9 cellular contexts compared by ENCODE assay signal in the genomic region with DNA sequence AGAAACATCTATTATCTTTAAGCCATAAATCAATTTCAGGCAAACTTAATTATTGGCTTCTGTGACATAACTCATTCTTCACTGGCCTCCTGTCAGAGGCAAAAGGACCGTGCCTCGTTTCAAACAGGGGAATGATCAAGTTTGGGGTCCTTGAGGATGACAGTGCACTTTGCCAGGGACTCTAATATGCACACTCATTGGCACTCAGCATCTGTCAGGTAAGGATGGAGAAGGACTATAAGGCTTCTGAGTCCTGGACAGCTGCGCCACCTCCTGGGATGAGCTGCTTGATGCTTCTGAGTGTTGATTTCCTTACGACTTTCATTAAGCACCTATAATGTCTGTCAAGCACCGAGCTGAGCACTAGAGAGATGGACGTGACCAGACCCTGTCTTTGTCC. TPM values are rescaled to one million over a fixed set of nuclear protein-coding genes. Genes with fewer than 3 reads are reported as not detected.
A peak's percentile ranks its signal among the peaks of the same experiment; 100 is the strongest.
DNase-seq lines count a peak whose midpoint lies in the region; ATAC-seq, FAIRE-seq and TF ChIP-seq lines count a peak whose summit lies in the region.
"Had no signal": no experiment of that assay in that cellular context is flagged by ENCODE, and none has a peak within 500 bp of the region (broad histone marks: within the 10 kb centered on the region; RNA-seq: fewer than 3 reads in every experiment).

No MANE protein-coding gene starts in this region.

- ATAC-seq in HG02678 (IDR thresholded peaks at IDR 0.05; ENCODE audit: unreplicated experiment) (no peak), lower lobe of right lung (no peak)

- intact Hi-C loops in lower lobe of right lung (cut with DNase I) = no loop called here

- H3K27ac ChIP-seq in Peyer's patch (no peak overlapping the region), lower lobe of right lung (no peak overlapping the region)

- peak; percentile 41 for TF ChIP-seq CTCF in D721Med (IDR thresholded peaks at IDR 0.05; ENCODE audit: insufficient read depth, missing control alignments)
- TF ChIP-seq CTCF in GM13977 (IDR thresholded peaks at IDR 0.05; ENCODE audit: extremely low read depth, insufficient read depth, missing control alignments) = peak; percentile 34
- TF ChIP-seq CTCF in Peyer's patch (IDR thresholded peaks at IDR 0.05) = peak in 4 of 6 experiments; percentile 31 to 70 (median 64)
- TF ChIP-seq CTCF in lower lobe of right lung (IDR thresholded peaks at IDR 0.05) = no peak

- no peak for TF ChIP-seq POLR2A in Peyer's patch (IDR thresholded peaks at IDR 0.05)

- FAIRE-seq in D721Med (lab: Jason Lieb, UNC) = no peak
- FAIRE-seq: colon had no signal

- H3K36me3 ChIP-seq in Peyer's patch = no peaks in the 10 kb centered on the region
- H3K36me3 ChIP-seq in lower lobe of right lung = no peaks in the 10 kb centered on the region

- DNase-seq in D721Med (ENCODE audit: insufficient read length, low spot score) (no peak), GM13977 (ENCODE audit: low spot score) (peak; percentile 31), Peyer's patch (peak in 2 of 3 donors; percentile 67 to 73), iPS-NIHi7 (ENCODE audit: extremely low spot score) (peak; percentile 35), lower lobe of right lung (no peak), middle frontal gyrus (ENCODE audit: extremely low spot score, low spot score) (no peak)

- H3K9me3 ChIP-seq in Peyer's patch (no peaks in the 10 kb centered on the region), lower lobe of right lung (no peaks in the 10 kb centered on the region)

- H3K4me3 ChIP-seq in Peyer's patch (no peak overlapping the region), lower lobe of right lung (no peak overlapping the region)

- H3K4me1 ChIP-seq in Peyer's patch (no peaks in the 10 kb centered on the region), lower lobe of right lung (no peaks in the 10 kb centered on the region)

- in situ Hi-C loops in GM13977 (cut with MboI; ENCODE audit: low pct_unique_long_range_greater_than_20kb, low sequenced_read_pairs, unreplicated experiment) = no loop called here

- H3K27me3 ChIP-seq in Peyer's patch (peaks cover 0 to 4% of the 10 kb centered on the region in 2 donors), lower lobe of right lung (ENCODE audit: low read depth) (peaks cover 8% of the 10 kb centered on the region)

RNA-seq across cellular contexts. Expression of a gene that starts 20.2 kb away (rescaled TPM):
- not detected for total RNA-seq in Peyer's patch
- total RNA-seq in lower lobe of right lung = not detected
- total RNA-seq: H4 had no signal

RNA-seq across cellular contexts. Expression of a gene that starts 30.5 kb away (rescaled TPM):
- total RNA-seq in Peyer's patch (10 to 100 TPM; 61.1 to 98.3 (median 80.9) TPM), lower lobe of right lung (93.2 TPM)

RNA-seq across cellular contexts. Expression of a gene that starts 32.0 kb away (rescaled TPM):
- total RNA-seq in Peyer's patch (100 to 1,000 TPM in 3 of 4 donors, 10 to 100 TPM in 1; 62.7 to 181 (median 126) TPM), lower lobe of right lung (58.2 TPM)

Comparison
In these comparisons a context has a peak if more than half of its experiments do, and no peak if none do; other contexts are left out.
1. DNase-seq: peak in GM13977 (single experiment), Peyer's patch (2 of 3) and iPS-NIHi7 (single experiment); none in D721Med (single experiment), lower lobe of right lung (single experiment) and middle frontal gyrus (single experiment).